10 cellular contexts compared by ENCODE assay signal in genomic region chr1:103107696-103108524, GRCh38. TPM values are rescaled to one million over a fixed set of nuclear protein-coding genes. Genes with fewer than 3 reads are reported as not detected.
A peak's percentile ranks its signal among the peaks of the same experiment; 100 is the strongest.
DNase-seq lines count a peak whose midpoint lies in the region; ATAC-seq and TF ChIP-seq lines count a peak whose summit lies in the region.
"Had no signal": no experiment of that assay in that cellular context is flagged by ENCODE, and none has a peak within 500 bp of the region (broad histone marks: within the 10 kb centered on the region; RNA-seq: fewer than 3 reads in every experiment).

TSS of gene COL11A1 (minus strand) at chr1:103108522. CDS start at chr1:103108178, 344 bp downstream.

- intact Hi-C loops in activated B cell treated with CpG ODN at 0.5 μM for 24 hours (cut with micrococcal nuclease) (no loop called here), prostate gland (cut with DNase I) (loop anchor here (10.0 kb wide), 2 partner anchors 357 to 407 kb away; no protein-coding TSS in a partner anchor), colonic mucosa (cut with DNase I) (no loop called here)

- no peaks in the 10 kb centered on the region for H3K27me3 ChIP-seq in BE2C
- H3K27me3 ChIP-seq in hepatocyte: no peaks in the 10 kb centered on the region
- H3K27me3 ChIP-seq in prostate gland (replicated peaks; ENCODE audit: insufficient read depth): no peaks in the 10 kb centered on the region
- no peaks in the 10 kb centered on the region for H3K27me3 ChIP-seq in colonic mucosa

- no peak for TF ChIP-seq POLR2A in prostate gland (IDR thresholded peaks at IDR 0.05)

- TF ChIP-seq CTCF in BE2C (IDR thresholded peaks at IDR 0.05; ENCODE audit: low read depth, low read length) (no peak), activated B cell treated with CpG ODN at 0.5 μM for 24 hours (IDR thresholded peaks at IDR 0.05) (no peak), hepatocyte (IDR thresholded peaks at IDR 0.05; ENCODE audit: poor library complexity) (no peak), prostate gland (IDR thresholded peaks at IDR 0.05) (no peak), colonic mucosa (IDR thresholded peaks at IDR 0.05) (no peak)

- peak within 1 kb of the TSS; percentile 4 for H3K4me3 Mint-ChIP-seq in activated B cell treated with CpG ODN at 0.5 μM for 24 hours

- no peak for ATAC-seq in activated B cell treated with CpG ODN at 0.5 μM for 24 hours (ENCODE audit: low read depth)
- ATAC-seq in HG03045 (IDR thresholded peaks at IDR 0.05; ENCODE audit: unreplicated experiment): no peak
- no peak for ATAC-seq in HG03571 (IDR thresholded peaks at IDR 0.05; ENCODE audit: unreplicated experiment)

- H3K27ac ChIP-seq in hepatocyte: peak within 1 kb of the TSS; percentile 73
- H3K27ac ChIP-seq in prostate gland: no peak within 1 kb of the TSS
- no peak within 1 kb of the TSS for H3K27ac ChIP-seq in colonic mucosa

- CTCF ChIA-PET in activated B cell treated with CpG ODN at 0.5 μM for 24 hours (lab: Charles Lee): no interaction called here

- peaks cover 10% of the 10 kb centered on the region for H3K79me2 ChIP-seq in hepatocyte

- no peak within 1 kb of the TSS for H3K9ac ChIP-seq in colonic mucosa (ENCODE audit: low read depth in 2 of 2, low read length in 2 of 2)

- no peaks in the 10 kb centered on the region for H3K4me1 ChIP-seq in BE2C
- no peaks in the 10 kb centered on the region for H3K4me1 ChIP-seq in hepatocyte (ENCODE audit: insufficient read depth)
- H3K4me1 ChIP-seq in prostate gland (replicated peaks): peaks cover 5% of the 10 kb centered on the region
- no peaks in the 10 kb centered on the region for H3K4me1 ChIP-seq in colonic mucosa

- under 1% methylated on average over 25 of the region's 26 CpGs for WGBS in hepatocyte (ENCODE audit: low lambda C conversion rate, missing lambda C conversion rate)
- whole genome bisulfite sequencing in prostate gland: 1% methylated on average over 26 of the region's 26 CpGs

- H3K4me2 ChIP-seq in hepatocyte: peak within 1 kb of the TSS; percentile 83

- peak within 1 kb of the TSS; percentile 65 for H2AFZ ChIP-seq in hepatocyte

- no peaks in the 10 kb centered on the region for H3K9me2 ChIP-seq in hepatocyte (replicated peaks; ENCODE audit: insufficient read depth)

- H3K9me3 Mint-ChIP-seq in activated B cell treated with CpG ODN at 0.5 μM for 24 hours: no peaks in the 10 kb centered on the region

- H3K4me3 ChIP-seq in BE2C (ENCODE audit: low read depth, low read length): peak within 1 kb of the TSS; percentile 91
- peak within 1 kb of the TSS; percentile 74 for H3K4me3 ChIP-seq in hepatocyte
- H3K4me3 ChIP-seq in prostate gland: peak within 1 kb of the TSS; percentile 4 to 16
- no peak within 1 kb of the TSS for H3K4me3 ChIP-seq in colonic mucosa

- no peak for DNase-seq in BE2C
- no peak for DNase-seq in activated B cell treated with CpG ODN at 0.5 μM for 24 hours
- DNase-seq in hepatocyte (ENCODE audit: low spot score): peak; percentile 20
- no peak for DNase-seq in prostate gland (ENCODE audit: low spot score)
- no peak for DNase-seq in stimulated activated CD4-positive, alpha-beta T cell treated with anti-CD3 and anti-CD28 coated beads, Interleukin-12 subunit alpha, Interleukin-12 subunit beta, amount 100 ng/mL, for 4 hours
- no peak for DNase-seq in colonic mucosa
- DNase-seq: activated CD8-positive, alpha-beta memory T cell treated with anti-CD3 and anti-CD28 coated beads, Interleukin-2, amount 50 U/mL, for 48 hours; DND-41 had no signal

- no peaks in the 10 kb centered on the region for H3K36me3 Mint-ChIP-seq in activated B cell treated with CpG ODN at 0.5 μM for 24 hours (ENCODE audit: low read depth)

- peaks cover 9% of the 10 kb centered on the region for H4K20me1 ChIP-seq in hepatocyte (ENCODE audit: insufficient read depth, poor library complexity, severe bottlenecking)

- H3K36me3 ChIP-seq in BE2C (no peaks in the 10 kb centered on the region), hepatocyte (replicated peaks; ENCODE audit: insufficient read depth, low read depth) (no peaks in the 10 kb centered on the region), prostate gland (no peaks in the 10 kb centered on the region), colonic mucosa (no peaks in the 10 kb centered on the region)

- POLR2A ChIA-PET in activated B cell treated with CpG ODN at 0.5 μM for 24 hours (lab: Charles Lee): no interaction called here

- H3K27me3 Mint-ChIP-seq in activated B cell treated with CpG ODN at 0.5 μM for 24 hours: peaks cover 15% of the 10 kb centered on the region

- H3K9me3 ChIP-seq in BE2C: no peaks in the 10 kb centered on the region
- no peaks in the 10 kb centered on the region for H3K9me3 ChIP-seq in hepatocyte (ENCODE audit: low read depth)
- H3K9me3 ChIP-seq in prostate gland: no peaks in the 10 kb centered on the region
- H3K9me3 ChIP-seq in colonic mucosa: no peaks in the 10 kb centered on the region

- peaks cover 15% of the 10 kb centered on the region for H3K4me1 Mint-ChIP-seq in activated B cell treated with CpG ODN at 0.5 μM for 24 hours

- no peak within 1 kb of the TSS for H3K27ac Mint-ChIP-seq in activated B cell treated with CpG ODN at 0.5 μM for 24 hours

RNA-seq across cellular contexts. Expression of gene COL11A1, which starts in this region (rescaled TPM):
- polyA plus RNA-seq in BE2C (2012; ENCODE audit: insufficient read depth, insufficient read length, low read depth): not detected
- total RNA-seq in activated B cell treated with CpG ODN at 0.5 μM for 24 hours: not detected in 2 replicates
- total RNA-seq in hepatocyte: 150 and 180 TPM in 2 replicates
- 148 and 163 TPM in 2 replicates for polyA plus RNA-seq in hepatocyte
- total RNA-seq in prostate gland: under 1 TPM in 1 of 2 donors, not detected in 1; 0.51 TPM
- under 1 TPM; 0.32 to 0.88 TPM for total RNA-seq in colonic mucosa

Comparison
In these comparisons a context has a peak if more than half of its experiments do, and no peak if none do; other contexts are left out.
1. RNA of gene COL11A1 (total RNA-seq): 150 to 180 TPM in hepatocyte; 0.32 to 0.88 TPM in colonic mucosa, 0.51 TPM in prostate gland and not detected in activated B cell treated with CpG ODN at 0.5 μM for 24 hours; every median in the first group is over 10 times any median in the second.